ENCODE assay signal across 25 cellular contexts in genomic region chr7:155308330-155309020, GRCh38. TPM values are rescaled to one million over a fixed set of nuclear protein-coding genes. Genes with fewer than 3 reads are reported as not detected.
DNase-seq lines count a peak whose midpoint lies in the region; ATAC-seq and TF ChIP-seq lines count a peak whose summit lies in the region.
"Had no signal": no experiment of that assay in that cellular context is flagged by ENCODE, and none has a peak within 500 bp of the region (broad histone marks: within the 10 kb centered on the region; RNA-seq: fewer than 3 reads in every experiment).

No MANE protein-coding gene starts in this region.

- CTCF ChIA-PET in A673 (lab: Charles Lee), result no interaction called here

- WGBS in sigmoid colon, 2 donors, result 95 to 96% methylated on average over 19 of the region's 19 CpGs

- intact Hi-C loops in sigmoid colon (cut with DNase I), result no loop called here
- intact Hi-C loops in A673 (cut with micrococcal nuclease; ENCODE audit: unreplicated experiment), result no loop called here

- H3K36me3 ChIP-seq in RWPE2 (ENCODE audit: low read depth) (peaks cover 65% of the 10 kb centered on the region), sigmoid colon (peaks cover 0 to 75% (median 9%) of the 10 kb centered on the region in 4 donors), A673 (ENCODE audit: insufficient read depth, low read length, poor library complexity, severe bottlenecking) (peaks cover 68% of the 10 kb centered on the region)

- no peak for DNase-seq in RWPE2 (ENCODE audit: low spot score)
- DNase-seq in erythroblast (lab: John Stamatoyannopoulos, UW), result no peak
- no peak for DNase-seq in sigmoid colon
- DNase-seq in A673 (ENCODE audit: low spot score), result no peak
- DNase-seq in stimulated activated CD4-positive, alpha-beta T cell treated with anti-CD3 and anti-CD28 coated beads, Interleukin-4, amount 100 ng/mL, for 4 hours, result no peak
- DNase-seq in stimulated activated CD8-positive, alpha-beta memory T cell treated with anti-CD3 and anti-CD28 coated beads, Interleukin-4, amount 100 ng/mL, for 48 hours, result no peak
- DNase-seq: ACHN; CD4-positive, alpha-beta T cell; COR-L47; DMS79; MV-4-11; NCI-H1105 treated with DMSO at 0.1 percent for 48 hours; NCI-H2029 treated with DMSO at 0.1 percent for 48 hours; NCI-H345; NCI-H524; NCI-H774; NK-92 treated with Interleukin-12 subunit alpha and Interleukin-12 subunit beta, amount 100 ng/mL, for 24 hours had no signal

- no peak for ATAC-seq in RWPE2 (ENCODE audit: low read depth)
- ATAC-seq: GM23338, Right ventricle myocardium inferior had no signal

- H3K27me3 ChIP-seq in RWPE2 (ENCODE audit: insufficient read depth, poor library complexity, severe bottlenecking), result no peaks in the 10 kb centered on the region
- no peaks in the 10 kb centered on the region for H3K27me3 ChIP-seq in sigmoid colon
- no peaks in the 10 kb centered on the region for H3K27me3 ChIP-seq in A673 (replicated peaks; ENCODE audit: insufficient read depth, low read depth, low read length, poor library complexity)
- H3K27me3 ChIP-seq: BLaER1, Peyer's patch had no signal

- no peak for TF ChIP-seq EP300 in sigmoid colon (IDR thresholded peaks at IDR 0.05)

- TF ChIP-seq POLR2A in GM19193 (IDR thresholded peaks at IDR 0.05; ENCODE audit: extremely low read depth, insufficient read depth, insufficient read length), result peak; percentile 34
- TF ChIP-seq POLR2A in erythroblast (IDR thresholded peaks at IDR 0.05; ENCODE audit: low read length), result peak; percentile 72
- TF ChIP-seq POLR2A in sigmoid colon (IDR thresholded peaks at IDR 0.05), result no peak

- BruUV-seq in A673 (replicated peaks; lab: Mats Ljungman, UMichigan), result no TSS peak

- TF ChIP-seq CTCF in RWPE2 (IDR thresholded peaks at IDR 0.05; ENCODE audit: poor library complexity, severe bottlenecking) (no peak), sigmoid colon (IDR thresholded peaks at IDR 0.05) (no peak), A673 (conservative IDR thresholded peaks at IDR 0.05; ENCODE audit: low read depth, low read length) (no peak)

- peaks cover 31% of the 10 kb centered on the region for H3K4me1 ChIP-seq in RWPE2 (ENCODE audit: insufficient read depth, poor library complexity, severe bottlenecking)
- no peaks in the 10 kb centered on the region for H3K4me1 ChIP-seq in sigmoid colon
- no peaks in the 10 kb centered on the region for H3K4me1 ChIP-seq in A673 (ENCODE audit: insufficient read depth, low read length, poor library complexity, severe bottlenecking)
- H3K4me1 ChIP-seq: HAP-1, Peyer's patch had no signal

- H3K27ac ChIP-seq in RWPE2 (ENCODE audit: poor library complexity, severe bottlenecking), result peak overlapping the region; percentile 82
- H3K27ac ChIP-seq in sigmoid colon, result no peak overlapping the region
- H3K27ac ChIP-seq in A673 (ENCODE audit: low read depth, low read length, poor library complexity, severe bottlenecking), result no peak overlapping the region
- H3K27ac ChIP-seq: BLaER1, HL-60, KMS-11, Peyer's patch had no signal

- H3K9me3 ChIP-seq in RWPE2 (ENCODE audit: severe bottlenecking) (no peaks in the 10 kb centered on the region), sigmoid colon (no peaks in the 10 kb centered on the region), A673 (ENCODE audit: low read depth, low read length, poor library complexity, severe bottlenecking) (no peaks in the 10 kb centered on the region)
- H3K9me3 ChIP-seq: BLaER1, HAP-1, Peyer's patch had no signal

- POLR2A ChIA-PET in A673 (lab: Charles Lee; ENCODE audit: low non-redundant PET), result no interaction called here

- H3K4me3 ChIP-seq in RWPE2 (ENCODE audit: severe bottlenecking) (no peak overlapping the region), sigmoid colon (no peak overlapping the region), A673 (ENCODE audit: low read depth, low read length, poor library complexity, severe bottlenecking) (no peak overlapping the region)
- H3K4me3 ChIP-seq: BLaER1, GM23338, HAP-1, Peyer's patch had no signal

RNA-seq across cellular contexts. Expression of gene INSIG1, which starts 10.8 kb away (rescaled TPM):
- total RNA-seq in sigmoid colon, result 10 to 100 TPM; 33.0 to 77.9 (median 41.5) TPM
- 100 to 1,000 TPM in 1 of 3 donors, 10 to 100 TPM in 2; 22.2 to 102 (median 39.1) TPM for polyA plus RNA-seq in sigmoid colon
- 51.8 and 53.4 TPM in 2 replicates for total RNA-seq in A673 (2021)

Comparison
In these comparisons a context has a peak if more than half of its experiments do, and no peak if none do; other contexts are left out.
1. POLR2A ChIP-seq: peak in GM19193 (single experiment) and erythroblast (single experiment); none in sigmoid colon (0 of 2).